16 cellular contexts compared by ENCODE assay signal in genomic region chr5:56700711-56701110, GRCh38.
"Had no signal": no experiment of that assay in that cellular context is flagged by ENCODE, and none has a peak within 500 bp of the region (broad histone marks: within the 10 kb centered on the region; RNA-seq: fewer than 3 reads in every experiment).

No MANE protein-coding gene starts in this region.

- H3K4me3 Mint-ChIP-seq: neural progenitor cell had no signal

- H3K27ac Mint-ChIP-seq: neural progenitor cell had no signal

- DNase-seq: activated CD4-positive, alpha-beta T cell treated with anti-CD3 and anti-CD28 coated beads, Interleukin-2, amount 50 U/mL, for 1 hour; activated gamma-delta T cell; activated T-cell treated with anti-CD3 and anti-CD28 coated beads, Interleukin-2, amount 50 U/mL, for 48 hours; dermis blood vessel endothelial cell; heart left ventricle; lower lobe of right lung; midbrain; ovary; right lobe of liver; stimulated activated CD4-positive, alpha-beta T cell treated with anti-CD3 and anti-CD28 coated beads, Interleukin-4, amount 100 ng/mL, for 4 hours; stimulated activated CD8-positive, alpha-beta memory T cell treated with anti-CD3 and anti-CD28 coated beads, Interleukin-4, amount 100 ng/mL, for 48 hours; stimulated activated naive CD8-positive, alpha-beta T cell treated with anti-CD3 and anti-CD28 coated beads, Interleukin-15, Interleukin-2, amounts not matched to agents 100 U/mL and 50 U/mL, for 24 hours; trophoblast cell had no signal

- ATAC-seq: heart left ventricle; right lobe of liver; stimulated activated naive CD8-positive, alpha-beta T cell treated with anti-CD3 and anti-CD28 coated beads, Interleukin-15, Interleukin-2, amounts not matched to agents 100 U/mL and 50 U/mL, for 24 hours had no signal

- H3K36me3 Mint-ChIP-seq: neural progenitor cell had no signal

- H3K9me3 Mint-ChIP-seq: neural progenitor cell had no signal

- FAIRE-seq: astrocyte, frontal cortex had no signal
